ENCODE assay signal across 9 cellular contexts in genomic region chr5:172370648-172371248, GRCh38.
DNase-seq lines count a peak whose midpoint lies in the region; ATAC-seq, FAIRE-seq and TF ChIP-seq lines count a peak whose summit lies in the region.
"Had no signal": no experiment of that assay in that cellular context is flagged by ENCODE, and none has a peak within 500 bp of the region (broad histone marks: within the 10 kb centered on the region; RNA-seq: fewer than 3 reads in every experiment).

No MANE protein-coding gene starts in this region.

- H3K27ac ChIP-seq in left lung (no peak overlapping the region), vagina (no peak overlapping the region)
- H3K27ac ChIP-seq: BLaER1 had no signal

- H3K27me3 ChIP-seq in left lung (no peaks in the 10 kb centered on the region), vagina (no peaks in the 10 kb centered on the region)
- H3K27me3 ChIP-seq: BLaER1 had no signal

- DNase-seq in NCI-H146 (lab: John Stamatoyannopoulos, UW) (peak; percentile 5), NCI-H146 treated with DMSO at 0.1 percent for 48 hours (lab: John Stamatoyannopoulos, UW; ENCODE audit: unreplicated experiment) (no peak), HTR-8/SVneo (ENCODE audit: insufficient read length, low spot score) (peak; percentile 9), left lung (no peak), vagina (ENCODE audit: extremely low spot score in 2 of 2) (no peak)
- DNase-seq in activated naive CD8-positive, alpha-beta T cell treated with anti-CD3 and anti-CD28 coated beads for 36 hours, result peak; percentile 23

- H3K27ac Mint-ChIP-seq in activated naive CD8-positive, alpha-beta T cell treated with anti-CD3 and anti-CD28 coated beads for 36 hours, result no peak overlapping the region

- H3K4me3 ChIP-seq in left lung, result no peak overlapping the region
- H3K4me3 ChIP-seq in vagina, result no peak overlapping the region
- H3K4me3 ChIP-seq: BLaER1 had no signal

- TF ChIP-seq POLR2A in vagina (IDR thresholded peaks at IDR 0.05), result no peak

- peaks cover 2 to 13% of the 10 kb centered on the region in 2 donors for H3K9me3 ChIP-seq in left lung
- H3K9me3 ChIP-seq in vagina, result no peaks in the 10 kb centered on the region

- H3K36me3 ChIP-seq in left lung (peaks cover 0 to 36% of the 10 kb centered on the region in 2 donors), vagina (peaks cover 5 to 16% of the 10 kb centered on the region in 2 donors)

- H3K36me3 Mint-ChIP-seq in activated naive CD8-positive, alpha-beta T cell treated with anti-CD3 and anti-CD28 coated beads for 36 hours, result peaks cover 3% of the 10 kb centered on the region

- H3K9me3 Mint-ChIP-seq in activated naive CD8-positive, alpha-beta T cell treated with anti-CD3 and anti-CD28 coated beads for 36 hours, result peaks cover 16% of the 10 kb centered on the region

- no peaks in the 10 kb centered on the region for H3K4me1 Mint-ChIP-seq in activated naive CD8-positive, alpha-beta T cell treated with anti-CD3 and anti-CD28 coated beads for 36 hours

- H3K4me1 ChIP-seq in left lung (peaks cover 0 to 3% of the 10 kb centered on the region in 2 donors), vagina (no peaks in the 10 kb centered on the region)

- TF ChIP-seq CTCF in left lung (IDR thresholded peaks at IDR 0.05) (peak; percentile 55 to 59), vagina (IDR thresholded peaks at IDR 0.05) (peak in 1 of 3 experiments; percentile 20)

- peaks cover 4% of the 10 kb centered on the region for H3K27me3 Mint-ChIP-seq in activated naive CD8-positive, alpha-beta T cell treated with anti-CD3 and anti-CD28 coated beads for 36 hours

- no peak overlapping the region for H3K4me3 Mint-ChIP-seq in activated naive CD8-positive, alpha-beta T cell treated with anti-CD3 and anti-CD28 coated beads for 36 hours

- no peak for FAIRE-seq in HTR-8/SVneo (lab: Jason Lieb, UNC)

- ATAC-seq in left lung, result peak; percentile 47
- ATAC-seq in GM19463 (IDR thresholded peaks at IDR 0.05; ENCODE audit: unreplicated experiment), result no peak
- ATAC-seq in HG03442 (IDR thresholded peaks at IDR 0.05; ENCODE audit: unreplicated experiment), result no peak

- intact Hi-C loops in left lung (cut with DNase I) (no loop called here), vagina (cut with DNase I) (no loop called here)

Comparison
In these comparisons a context has a peak if more than half of its experiments do, and no peak if none do; other contexts are left out.
1. DNase-seq: peak in NCI-H146 (single experiment), HTR-8/SVneo (single experiment) and activated naive CD8-positive, alpha-beta T cell treated with anti-CD3 and anti-CD28 coated beads for 36 hours (single experiment); none in NCI-H146 treated with DMSO at 0.1 percent for 48 hours (single experiment), left lung (0 of 2) and vagina (0 of 2).